1 cellular context compared by ENCODE assay signal in the genomic region with DNA sequence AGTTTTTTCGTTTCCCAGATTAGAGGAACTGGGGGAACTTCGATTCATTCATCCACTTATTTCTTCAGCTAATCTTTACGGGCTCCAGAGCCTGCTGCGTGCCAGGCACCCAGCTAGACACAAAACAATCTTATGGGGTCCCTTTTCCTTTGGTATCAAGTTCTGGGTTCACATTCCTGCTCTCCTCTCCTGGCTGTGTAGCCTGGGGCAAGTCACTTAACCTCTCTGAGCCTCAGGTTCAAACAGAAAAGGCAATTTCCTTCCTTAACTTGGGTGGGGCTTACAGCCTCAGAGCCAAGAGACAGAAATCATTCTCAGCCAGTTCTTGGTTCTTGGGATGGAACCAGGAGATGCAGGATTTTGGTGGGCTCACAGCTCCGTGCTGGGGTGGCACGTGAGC.
TF ChIP-seq lines count a peak whose summit lies in the region.

No MANE protein-coding gene starts in this region.

TF ChIP-seq in liver, 16 proteins besides CTCF, POLR2A, EP300 and RAD21 (continued from another document):
- TF ChIP-seq REST (IDR thresholded peaks at IDR 0.05), result no peak
- TF ChIP-seq NR2F2 (IDR thresholded peaks at IDR 0.05), result no peak
- TF ChIP-seq, protein P1, sequence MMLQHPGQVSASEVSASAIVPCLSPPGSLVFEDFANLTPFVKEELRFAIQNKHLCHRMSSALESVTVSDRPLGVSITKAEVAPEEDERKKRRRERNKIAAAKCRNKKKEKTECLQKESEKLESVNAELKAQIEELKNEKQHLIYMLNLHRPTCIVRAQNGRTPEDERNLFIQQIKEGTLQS (IDR thresholded peaks at IDR 0.05), result no peak
- TF ChIP-seq SP1 (IDR thresholded peaks at IDR 0.05), result no peak
- no peak for TF ChIP-seq FOXA2 (IDR thresholded peaks at IDR 0.05)
- no peak for TF ChIP-seq JUND (IDR thresholded peaks at IDR 0.05)
